Comparison of ENCODE assay signal across 1 cellular context in genomic region chr15:82135645-82136044, GRCh38.
TF ChIP-seq lines count a peak whose summit lies in the region.

No MANE protein-coding gene starts in this region.

TF ChIP-seq in IMR-90, 13 proteins besides CTCF, POLR2A, EP300 and RAD21 (continued from another document):
- TF ChIP-seq MXI1 (IDR thresholded peaks at IDR 0.05; ENCODE audit: borderline replicate concordance, low read depth, low read length): no peak
- peak; percentile 4; the same call in 1 of the 2 replicates for TF ChIP-seq CEBPB (IDR thresholded peaks at IDR 0.05; ENCODE audit: low read depth, low read length)
- TF ChIP-seq USF2 (IDR thresholded peaks at IDR 0.05; ENCODE audit: low read depth, low read length): no peak
